ENCODE assay signal across 10 cellular contexts in the genomic region with DNA sequence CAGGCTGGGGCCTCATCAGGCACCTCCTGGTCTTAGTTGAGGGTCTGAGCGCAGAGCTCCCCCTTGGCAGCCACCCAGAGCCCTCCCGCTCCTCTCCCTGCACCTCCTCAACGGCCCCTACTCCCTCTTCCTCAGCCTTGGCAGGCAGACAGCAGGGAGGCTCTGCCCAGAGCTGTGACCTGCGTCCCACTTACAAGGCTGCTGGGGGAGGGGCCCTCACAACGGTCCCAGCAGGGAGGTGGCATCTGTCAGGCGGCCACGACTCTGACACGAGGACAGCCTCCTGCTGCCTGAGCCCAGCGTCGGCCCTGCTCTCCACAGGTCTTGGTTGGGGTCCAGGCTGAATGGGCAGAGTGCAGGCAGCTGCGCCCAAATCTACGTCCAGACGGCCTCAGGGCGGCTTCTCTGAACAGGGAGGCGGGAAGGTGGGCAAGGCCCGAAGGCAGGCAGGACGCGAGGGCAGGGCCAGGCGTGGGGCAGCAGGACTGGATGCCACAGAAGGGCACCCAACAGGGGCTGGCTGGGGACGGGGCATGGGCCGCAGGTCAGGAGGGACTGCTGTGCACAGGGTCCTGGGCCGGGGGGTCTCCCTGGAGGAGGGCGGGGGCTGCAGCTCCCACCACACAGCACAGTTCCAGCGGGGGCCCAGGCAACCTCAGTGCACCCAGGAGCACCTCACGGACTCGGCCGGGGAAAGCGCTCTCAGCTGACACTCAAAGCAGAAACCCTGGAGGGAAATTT. TPM values are rescaled to one million over a fixed set of nuclear protein-coding genes. Genes with fewer than 3 reads are reported as not detected.
DNase-seq lines count a peak whose midpoint lies in the region; ATAC-seq and TF ChIP-seq lines count a peak whose summit lies in the region.
"Had no signal": no experiment of that assay in that cellular context is flagged by ENCODE, and none has a peak within 500 bp of the region (broad histone marks: within the 10 kb centered on the region; RNA-seq: fewer than 3 reads in every experiment).

No MANE protein-coding gene starts in this region.

- no peak for TF ChIP-seq EP300 in upper lobe of left lung (IDR thresholded peaks at IDR 0.05)

- peak overlapping the region in 1 of 2 donors; percentile 28 for H3K9ac ChIP-seq in colonic mucosa (ENCODE audit: low read depth in 2 of 2, low read length in 2 of 2)
- H3K9ac ChIP-seq: KMS-11 had no signal

- ATAC-seq in upper lobe of left lung (ENCODE audit: low FRiP score in 2 of 2): peak in 1 of 2 donors; percentile 40
- ATAC-seq: HCT116 had no signal

- intact Hi-C loops in colonic mucosa (cut with DNase I): no loop called here

- TF ChIP-seq POLR2A in upper lobe of left lung (IDR thresholded peaks at IDR 0.05): peak in 1 of 4 donors; percentile 17

- H3K9me3 ChIP-seq in colonic mucosa (no peaks in the 10 kb centered on the region), upper lobe of left lung (no peaks in the 10 kb centered on the region)

- no peak overlapping the region for H3K27ac ChIP-seq in colonic mucosa
- H3K27ac ChIP-seq in upper lobe of left lung: peak overlapping the region; percentile 57 to 83 (median 78)
- H3K27ac ChIP-seq: KMS-11 had no signal

- WGBS in upper lobe of left lung, 2 donors: 65 to 78% methylated on average over 6 to 28 of the region's 28 CpGs

- H3K4me1 ChIP-seq in colonic mucosa (peaks cover 22% of the 10 kb centered on the region), upper lobe of left lung (peaks cover 6 to 37% (median 17%) of the 10 kb centered on the region in 4 donors)

- H3K27me3 ChIP-seq in colonic mucosa (no peaks in the 10 kb centered on the region), upper lobe of left lung (no peaks in the 10 kb centered on the region)

- in situ Hi-C loops in GM13976 (cut with MboI; ENCODE audit: low sequenced_read_pairs, unreplicated experiment): no loop called here

- peak; percentile 62 for DNase-seq in activated effector memory CD4-positive, alpha-beta T cell treated with anti-CD3 and anti-CD28 coated beads, Interleukin-2, amount 50 U/mL, for 16 hours
- no peak for DNase-seq in activated effector memory CD4-positive, alpha-beta T cell treated with Interleukin-2 at 50 U/mL for 16 hours
- peak; percentile 68 for DNase-seq in colonic mucosa
- peak; percentile 29 to 31 for DNase-seq in lung microvascular endothelial cell (ENCODE audit: low read depth in 2 of 2)
- DNase-seq in upper lobe of left lung: peak; percentile 52 to 84
- no peak for DNase-seq in activated T-cell treated with anti-CD3 and anti-CD28 coated beads, Interleukin-2, amount 50 U/mL, for 1 hour
- no peak for DNase-seq in OCI-M2 (lab: John Stamatoyannopoulos, UW; ENCODE audit: unreplicated experiment)
- no peak for DNase-seq in GM13976 (ENCODE audit: low spot score)

- TF ChIP-seq CTCF in colonic mucosa (IDR thresholded peaks at IDR 0.05): no peak
- no peak for TF ChIP-seq CTCF in upper lobe of left lung (IDR thresholded peaks at IDR 0.05)
- TF ChIP-seq CTCF in GM13976 (IDR thresholded peaks at IDR 0.05; ENCODE audit: borderline replicate concordance, control extremely low read depth, extremely low read depth, insufficient read depth, missing control alignments): no peak

- no peak overlapping the region for H3K4me3 ChIP-seq in colonic mucosa
- H3K4me3 ChIP-seq in upper lobe of left lung: peak overlapping the region in 1 of 4 donors; percentile 15

- no peaks in the 10 kb centered on the region for H3K36me3 ChIP-seq in colonic mucosa
- H3K36me3 ChIP-seq in upper lobe of left lung: peaks cover 0 to 15% (median 8%) of the 10 kb centered on the region in 4 donors

RNA-seq across cellular contexts. Expression of a gene that starts 7.5 kb away (rescaled TPM):
- total RNA-seq in colonic mucosa (10 to 100 TPM; 10.7 to 25.3 TPM), lung microvascular endothelial cell (4.4 and 5.2 TPM in 2 replicates), upper lobe of left lung (10 to 100 TPM; 36.4 to 75.6 (median 49.9) TPM)

Comparison
In these comparisons a context has a peak if more than half of its experiments do, and no peak if none do; other contexts are left out.
1. DNase-seq: peak in activated effector memory CD4-positive, alpha-beta T cell treated with anti-CD3 and anti-CD28 coated beads, Interleukin-2, amount 50 U/mL, for 16 hours (single experiment), colonic mucosa (single experiment), lung microvascular endothelial cell (2 of 2) and upper lobe of left lung (2 of 2); none in activated effector memory CD4-positive, alpha-beta T cell treated with Interleukin-2 at 50 U/mL for 16 hours (single experiment), activated T-cell treated with anti-CD3 and anti-CD28 coated beads, Interleukin-2, amount 50 U/mL, for 1 hour (single experiment), OCI-M2 (single experiment) and GM13976 (single experiment).